In the genomic region with DNA sequence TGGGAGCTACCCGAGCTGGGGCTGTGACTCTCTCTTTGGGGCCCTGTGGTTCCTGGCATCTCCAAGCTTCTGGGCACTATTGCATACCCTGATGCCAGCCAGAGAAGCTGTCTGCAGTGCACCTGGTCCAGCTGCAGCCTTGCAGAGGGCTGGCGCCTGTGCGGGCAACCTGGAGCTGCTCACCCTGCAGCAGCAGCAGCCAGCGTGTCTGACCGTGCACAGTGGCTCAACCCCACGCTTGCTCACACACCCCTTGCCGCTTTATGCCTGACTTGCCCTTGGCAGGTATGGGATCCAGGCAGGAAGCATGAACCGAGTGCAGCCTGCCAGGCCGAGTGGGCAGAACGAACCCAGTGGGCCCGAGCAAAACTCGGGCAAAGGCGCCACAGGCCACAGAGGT, we compare ENCODE assay signal across 2 cellular contexts.
TF ChIP-seq lines count a peak whose summit lies in the region.

No MANE protein-coding gene starts in this region.

TF ChIP-seq in K562, 482 proteins besides CTCF, POLR2A, EP300 and RAD21:
- TF ChIP-seq POLR2G (IDR thresholded peaks at IDR 0.05; ENCODE audit: low read depth, low read length) (0 out of 2 replicates have a peak, but pooled peaks have one; percentile 25), FOS (IDR thresholded peaks at IDR 0.05; ENCODE audit: extremely low read depth, insufficient read length) (no peak)
TF ChIP-seq in K562: peak in this region for 1.

TF ChIP-seq in SK-N-SH treated with all-trans-retinoic acid at 6 μM for 48 hours, 23 proteins besides CTCF, POLR2A, EP300 and RAD21 (continued from another document):
- no peak for TF ChIP-seq RARB (CRISPR knock-in tag; IDR thresholded peaks at IDR 0.05)
- TF ChIP-seq, protein P1, sequence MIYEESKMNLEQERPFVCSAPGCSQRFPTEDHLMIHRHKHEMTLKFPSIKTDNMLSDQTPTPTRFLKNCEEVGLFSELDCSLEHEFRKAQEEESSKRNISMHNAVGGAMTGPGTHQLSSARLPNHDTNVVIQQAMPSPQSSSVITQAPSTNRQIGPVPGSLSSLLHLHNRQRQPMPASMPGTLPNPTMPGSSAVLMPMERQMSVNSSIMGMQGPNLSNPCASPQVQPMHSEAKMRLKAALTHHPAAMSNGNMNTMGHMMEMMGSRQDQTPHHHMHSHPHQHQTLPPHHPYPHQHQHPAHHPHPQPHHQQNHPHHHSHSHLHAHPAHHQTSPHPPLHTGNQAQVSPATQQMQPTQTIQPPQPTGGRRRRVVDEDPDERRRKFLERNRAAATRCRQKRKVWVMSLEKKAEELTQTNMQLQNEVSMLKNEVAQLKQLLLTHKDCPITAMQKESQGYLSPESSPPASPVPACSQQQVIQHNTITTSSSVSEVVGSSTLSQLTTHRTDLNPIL (CRISPR knock-in tag; IDR thresholded peaks at IDR 0.05; ENCODE audit: low read depth), result no peak
- TF ChIP-seq, protein P2, sequence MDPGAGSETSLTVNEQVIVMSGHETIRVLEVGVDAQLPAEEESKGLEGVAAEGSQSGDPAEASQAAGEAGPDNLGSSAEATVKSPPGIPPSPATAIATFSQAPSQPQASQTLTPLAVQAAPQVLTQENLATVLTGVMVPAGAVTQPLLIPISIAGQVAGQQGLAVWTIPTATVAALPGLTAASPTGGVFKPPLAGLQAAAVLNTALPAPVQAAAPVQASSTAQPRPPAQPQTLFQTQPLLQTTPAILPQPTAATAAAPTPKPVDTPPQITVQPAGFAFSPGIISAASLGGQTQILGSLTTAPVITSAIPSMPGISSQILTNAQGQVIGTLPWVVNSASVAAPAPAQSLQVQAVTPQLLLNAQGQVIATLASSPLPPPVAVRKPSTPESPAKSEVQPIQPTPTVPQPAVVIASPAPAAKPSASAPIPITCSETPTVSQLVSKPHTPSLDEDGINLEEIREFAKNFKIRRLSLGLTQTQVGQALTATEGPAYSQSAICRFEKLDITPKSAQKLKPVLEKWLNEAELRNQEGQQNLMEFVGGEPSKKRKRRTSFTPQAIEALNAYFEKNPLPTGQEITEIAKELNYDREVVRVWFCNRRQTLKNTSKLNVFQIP (CRISPR knock-in tag; IDR thresholded peaks at IDR 0.05; ENCODE audit: borderline replicate concordance, low read depth), result no peak
- no peak for TF ChIP-seq ISL1 (CRISPR knock-in tag; IDR thresholded peaks at IDR 0.05)
- TF ChIP-seq ZNF70 (CRISPR knock-in tag; IDR thresholded peaks at IDR 0.05), result no peak
- TF ChIP-seq CSDC2 (CRISPR knock-in tag; IDR thresholded peaks at IDR 0.05), result no peak
- TF ChIP-seq ZNF565 (CRISPR knock-in tag; conservative IDR thresholded peaks at IDR 0.05; ENCODE audit: low read depth), result no peak
- TF ChIP-seq ZFP3 (CRISPR knock-in tag; IDR thresholded peaks at IDR 0.05), result no peak
- no peak for TF ChIP-seq ZNF8 (CRISPR knock-in tag; IDR thresholded peaks at IDR 0.05)
- no peak for TF ChIP-seq OSR1 (CRISPR knock-in tag; IDR thresholded peaks at IDR 0.05)
- TF ChIP-seq, protein P3, sequence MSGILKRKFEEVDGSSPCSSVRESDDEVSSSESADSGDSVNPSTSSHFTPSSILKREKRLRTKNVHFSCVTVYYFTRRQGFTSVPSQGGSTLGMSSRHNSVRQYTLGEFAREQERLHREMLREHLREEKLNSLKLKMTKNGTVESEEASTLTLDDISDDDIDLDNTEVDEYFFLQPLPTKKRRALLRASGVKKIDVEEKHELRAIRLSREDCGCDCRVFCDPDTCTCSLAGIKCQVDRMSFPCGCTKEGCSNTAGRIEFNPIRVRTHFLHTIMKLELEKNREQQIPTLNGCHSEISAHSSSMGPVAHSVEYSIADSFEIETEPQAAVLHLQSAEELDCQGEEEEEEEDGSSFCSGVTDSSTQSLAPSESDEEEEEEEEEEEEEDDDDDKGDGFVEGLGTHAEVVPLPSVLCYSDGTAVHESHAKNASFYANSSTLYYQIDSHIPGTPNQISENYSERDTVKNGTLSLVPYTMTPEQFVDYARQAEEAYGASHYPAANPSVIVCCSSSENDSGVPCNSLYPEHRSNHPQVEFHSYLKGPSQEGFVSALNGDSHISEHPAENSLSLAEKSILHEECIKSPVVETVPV (CRISPR knock-in tag; IDR thresholded peaks at IDR 0.05), result no peak
- no peak for TF ChIP-seq ESRRG (CRISPR knock-in tag; IDR thresholded peaks at IDR 0.05)
- TF ChIP-seq ARNTL (CRISPR knock-in tag; IDR thresholded peaks at IDR 0.05; ENCODE audit: borderline replicate concordance, low read depth), result no peak
- no peak for TF ChIP-seq ZFP30 (CRISPR knock-in tag; IDR thresholded peaks at IDR 0.05)
- no peak for TF ChIP-seq PPARA (CRISPR knock-in tag; IDR thresholded peaks at IDR 0.05; ENCODE audit: borderline replicate concordance)
- TF ChIP-seq, protein P4, sequence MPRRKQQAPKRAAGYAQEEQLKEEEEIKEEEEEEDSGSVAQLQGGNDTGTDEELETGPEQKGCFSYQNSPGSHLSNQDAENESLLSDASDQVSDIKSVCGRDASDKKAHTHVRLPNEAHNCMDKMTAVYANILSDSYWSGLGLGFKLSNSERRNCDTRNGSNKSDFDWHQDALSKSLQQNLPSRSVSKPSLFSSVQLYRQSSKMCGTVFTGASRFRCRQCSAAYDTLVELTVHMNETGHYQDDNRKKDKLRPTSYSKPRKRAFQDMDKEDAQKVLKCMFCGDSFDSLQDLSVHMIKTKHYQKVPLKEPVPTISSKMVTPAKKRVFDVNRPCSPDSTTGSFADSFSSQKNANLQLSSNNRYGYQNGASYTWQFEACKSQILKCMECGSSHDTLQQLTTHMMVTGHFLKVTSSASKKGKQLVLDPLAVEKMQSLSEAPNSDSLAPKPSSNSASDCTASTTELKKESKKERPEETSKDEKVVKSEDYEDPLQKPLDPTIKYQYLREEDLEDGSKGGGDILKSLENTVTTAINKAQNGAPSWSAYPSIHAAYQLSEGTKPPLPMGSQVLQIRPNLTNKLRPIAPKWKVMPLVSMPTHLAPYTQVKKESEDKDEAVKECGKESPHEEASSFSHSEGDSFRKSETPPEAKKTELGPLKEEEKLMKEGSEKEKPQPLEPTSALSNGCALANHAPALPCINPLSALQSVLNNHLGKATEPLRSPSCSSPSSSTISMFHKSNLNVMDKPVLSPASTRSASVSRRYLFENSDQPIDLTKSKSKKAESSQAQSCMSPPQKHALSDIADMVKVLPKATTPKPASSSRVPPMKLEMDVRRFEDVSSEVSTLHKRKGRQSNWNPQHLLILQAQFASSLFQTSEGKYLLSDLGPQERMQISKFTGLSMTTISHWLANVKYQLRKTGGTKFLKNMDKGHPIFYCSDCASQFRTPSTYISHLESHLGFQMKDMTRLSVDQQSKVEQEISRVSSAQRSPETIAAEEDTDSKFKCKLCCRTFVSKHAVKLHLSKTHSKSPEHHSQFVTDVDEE (CRISPR knock-in tag; IDR thresholded peaks at IDR 0.05), result no peak
- no peak for TF ChIP-seq BACH2 (CRISPR knock-in tag; IDR thresholded peaks at IDR 0.05; ENCODE audit: borderline replicate concordance)
- TF ChIP-seq SNAI2 (CRISPR knock-in tag; IDR thresholded peaks at IDR 0.05), result no peak
- no peak for TF ChIP-seq TCF4 (CRISPR knock-in tag; IDR thresholded peaks at IDR 0.05; ENCODE audit: borderline replicate concordance)
